In the genomic region with DNA sequence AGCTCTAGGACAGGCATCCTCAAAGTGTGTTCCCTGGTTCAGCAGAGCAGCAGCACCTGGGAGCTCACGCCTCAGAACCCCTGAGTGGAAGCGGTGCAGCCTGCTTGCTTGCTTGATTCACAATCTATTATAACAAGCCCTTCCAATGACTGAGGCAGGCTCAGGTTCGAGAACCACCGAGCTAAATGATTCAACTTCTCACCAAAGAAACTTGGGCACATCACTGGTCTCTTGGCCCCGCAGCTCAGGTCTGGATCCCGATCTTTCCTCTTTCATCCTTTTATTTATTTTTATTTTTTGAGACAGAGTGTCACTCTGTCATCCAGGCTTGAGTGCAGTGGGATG, we compare ENCODE assay signal across 11 cellular contexts. TPM values are rescaled to one million over a fixed set of nuclear protein-coding genes. Genes with fewer than 3 reads are reported as not detected.
DNase-seq lines count a peak whose midpoint lies in the region; ATAC-seq and TF ChIP-seq lines count a peak whose summit lies in the region.
"Had no signal": no experiment of that assay in that cellular context is flagged by ENCODE, and none has a peak within 500 bp of the region (broad histone marks: within the 10 kb centered on the region; RNA-seq: fewer than 3 reads in every experiment).

No MANE protein-coding gene starts in this region.

- H3K9ac ChIP-seq in SK-N-MC (ENCODE audit: insufficient read length) (no peak overlapping the region), smooth muscle cell (ENCODE audit: low read depth) (no peak overlapping the region)

- no peaks in the 10 kb centered on the region for H3K27me3 Mint-ChIP-seq in activated CD8-positive, alpha-beta memory T cell treated with anti-CD3 and anti-CD28 coated beads, Interleukin-2, amount 10 ng/mL, durations not matched to agents 7 days and 5 days
- no peaks in the 10 kb centered on the region for H3K27me3 Mint-ChIP-seq in CD14-positive monocyte (ENCODE audit: low read depth in 3 of 3)
- H3K27me3 Mint-ChIP-seq: dendritic cell treated with granulocyte-macrophage colony-stimulating factor and Interleukin-4, amounts not matched to agents 40 ng/mL and 50 ng/mL, for 4 days had no signal

- intact Hi-C loops in CD14-positive monocyte (cut with micrococcal nuclease): no loop called here

- WGBS in esophagus, 2 donors: 51 to 61% methylated on average over 6 of the region's 6 CpGs
- WGBS in smooth muscle cell (ENCODE audit: low lambda C conversion rate): 97% methylated on average over 6 of the region's 6 CpGs

- H3K27ac ChIP-seq in SK-N-MC (peak overlapping the region; percentile 68), esophagus (ENCODE audit: low read depth in 2 of 2, low read length in 1 of 2) (peak overlapping the region; percentile 17 to 61), smooth muscle cell (ENCODE audit: low read depth) (peak overlapping the region; percentile 20)

- peaks cover 0 to 8% of the 10 kb centered on the region in 2 donors for H3K4me1 ChIP-seq in esophagus (ENCODE audit: control insufficient read depth in 2 of 2, insufficient read depth in 2 of 2, low read length in 1 of 2)
- no peaks in the 10 kb centered on the region for H3K4me1 ChIP-seq in smooth muscle cell (ENCODE audit: low read depth)

- peaks cover 25% of the 10 kb centered on the region for H3K36me3 Mint-ChIP-seq in activated CD8-positive, alpha-beta memory T cell treated with anti-CD3 and anti-CD28 coated beads, Interleukin-2, amount 10 ng/mL, durations not matched to agents 7 days and 5 days
- peaks cover 33 to 45% of the 10 kb centered on the region in 2 donors for H3K36me3 Mint-ChIP-seq in CD14-positive monocyte

- H3K4me1 Mint-ChIP-seq in activated CD8-positive, alpha-beta memory T cell treated with anti-CD3 and anti-CD28 coated beads, Interleukin-2, amount 10 ng/mL, durations not matched to agents 7 days and 5 days: peaks cover 17% of the 10 kb centered on the region
- H3K4me1 Mint-ChIP-seq in CD14-positive monocyte: no peaks in the 10 kb centered on the region

- H3K9me3 Mint-ChIP-seq in activated CD8-positive, alpha-beta memory T cell treated with anti-CD3 and anti-CD28 coated beads, Interleukin-2, amount 10 ng/mL, durations not matched to agents 7 days and 5 days (ENCODE audit: low read depth): no peaks in the 10 kb centered on the region
- H3K9me3 Mint-ChIP-seq in CD14-positive monocyte: no peaks in the 10 kb centered on the region
- H3K9me3 Mint-ChIP-seq: dendritic cell treated with granulocyte-macrophage colony-stimulating factor and Interleukin-4, amounts not matched to agents 40 ng/mL and 50 ng/mL, for 4 days had no signal

- H3K9me3 ChIP-seq in SK-N-MC (ENCODE audit: low read depth, low read length) (no peaks in the 10 kb centered on the region), esophagus (ENCODE audit: control insufficient read depth in 2 of 2, insufficient read depth in 1 of 2, low read depth in 1 of 2, low read length in 1 of 2) (no peaks in the 10 kb centered on the region), smooth muscle cell (replicated peaks; ENCODE audit: low read depth) (no peaks in the 10 kb centered on the region)

- H2AFZ ChIP-seq in smooth muscle cell (ENCODE audit: low read depth): no peak overlapping the region

- H4K20me1 ChIP-seq in smooth muscle cell (ENCODE audit: low read depth): peaks cover 41% of the 10 kb centered on the region

- no peak for ATAC-seq in activated CD8-positive, alpha-beta memory T cell treated with anti-CD3 and anti-CD28 coated beads, Interleukin-2, amount 10 ng/mL, durations not matched to agents 7 days and 5 days
- no peak for ATAC-seq in esophagus mucosa

- DNase-seq in activated CD8-positive, alpha-beta memory T cell treated with anti-CD3 and anti-CD28 coated beads, Interleukin-2, amount 10 ng/mL, durations not matched to agents 7 days and 5 days: no peak
- no peak for DNase-seq in activated CD8-positive, alpha-beta memory T cell treated with anti-CD3 and anti-CD28 coated beads for 24 hours
- DNase-seq in SK-N-MC (ENCODE audit: low read depth, low spot score): no peak
- DNase-seq in smooth muscle cell (lab: John Stamatoyannopoulos, UW; ENCODE audit: unreplicated experiment): no peak
- DNase-seq in CD14-positive monocyte (ENCODE audit: low spot score): no peak
- no peak for DNase-seq in central memory CD4-positive, alpha-beta T cell
- DNase-seq: activated naive CD4-positive, alpha-beta T cell; NCI-H446 had no signal

- peak overlapping the region; percentile 69 for H3K27ac Mint-ChIP-seq in activated CD8-positive, alpha-beta memory T cell treated with anti-CD3 and anti-CD28 coated beads, Interleukin-2, amount 10 ng/mL, durations not matched to agents 7 days and 5 days
- peak overlapping the region in 3 of 7 donors; percentile 19 to 80 (median 57) for H3K27ac Mint-ChIP-seq in CD14-positive monocyte
- H3K27ac Mint-ChIP-seq: dendritic cell treated with granulocyte-macrophage colony-stimulating factor and Interleukin-4, amounts not matched to agents 40 ng/mL and 50 ng/mL, for 4 days had no signal

- H3K36me3 ChIP-seq in SK-N-MC (ENCODE audit: insufficient read depth, low read length): peaks cover 28% of the 10 kb centered on the region
- H3K36me3 ChIP-seq in esophagus (ENCODE audit: control insufficient read depth in 2 of 2, insufficient read depth in 2 of 2, low read length in 1 of 2): peaks cover 4 to 14% of the 10 kb centered on the region in 2 donors
- H3K36me3 ChIP-seq in smooth muscle cell (ENCODE audit: low read depth): peaks cover 13% of the 10 kb centered on the region

- H3K4me3 ChIP-seq in SK-N-MC (no peak overlapping the region), esophagus (ENCODE audit: low read depth in 1 of 2, low read length in 2 of 2) (no peak overlapping the region), smooth muscle cell (no peak overlapping the region)

- peaks cover 43% of the 10 kb centered on the region for H3F3A ChIP-seq in smooth muscle cell (ENCODE audit: low read depth)

- CTCF ChIA-PET in activated CD8-positive, alpha-beta memory T cell treated with anti-CD3 and anti-CD28 coated beads, Interleukin-2, amount 10 ng/mL, durations not matched to agents 7 days and 5 days (lab: Charles Lee): interaction anchor here (1.0 to 1.3 kb wide), 2 partner anchors 11 to 13 kb away, joined by 4 read pairs; no protein-coding TSS in a partner anchor

- no peak overlapping the region for H3K4me2 ChIP-seq in smooth muscle cell

- H3K79me2 ChIP-seq in smooth muscle cell (ENCODE audit: low read depth): no peaks in the 10 kb centered on the region

- H3K4me3 Mint-ChIP-seq in activated CD8-positive, alpha-beta memory T cell treated with anti-CD3 and anti-CD28 coated beads, Interleukin-2, amount 10 ng/mL, durations not matched to agents 7 days and 5 days: no peak overlapping the region
- no peak overlapping the region for H3K4me3 Mint-ChIP-seq in CD14-positive monocyte
- H3K4me3 Mint-ChIP-seq: dendritic cell treated with granulocyte-macrophage colony-stimulating factor and Interleukin-4, amounts not matched to agents 40 ng/mL and 50 ng/mL, for 4 days had no signal

- no peak for TF ChIP-seq CTCF in smooth muscle cell (IDR thresholded peaks at IDR 0.05; ENCODE audit: borderline replicate concordance, insufficient read depth, poor library complexity, severe bottlenecking)
- no peak for TF ChIP-seq CTCF in CD14-positive monocyte (IDR thresholded peaks at IDR 0.05)

- no peaks in the 10 kb centered on the region for H3K27me3 ChIP-seq in esophagus (ENCODE audit: control insufficient read depth in 1 of 2, insufficient read depth in 2 of 2, low read length in 2 of 2)
- no peaks in the 10 kb centered on the region for H3K27me3 ChIP-seq in smooth muscle cell (ENCODE audit: low read depth)

RNA-seq across cellular contexts. Expression of gene CLUH, which starts 24.5 kb away (rescaled TPM):
- 10 to 100 TPM; 65.0 to 81.1 TPM for total RNA-seq in activated CD8-positive, alpha-beta memory T cell treated with anti-CD3 and anti-CD28 coated beads, Interleukin-2, amount 10 ng/mL, durations not matched to agents 7 days and 5 days
- polyA plus RNA-seq in esophagus: 10 to 100 TPM; 65.2 to 85.5 TPM
- 13.4 and 54.7 TPM in 2 replicates for total RNA-seq in smooth muscle cell
- polyA plus RNA-seq in smooth muscle cell: 15.4 and 26.8 TPM in 2 replicates
- 1 to 10 TPM; 1.6 to 4.2 TPM for polyA plus RNA-seq in CD14-positive monocyte
- total RNA-seq in esophagus mucosa: 99.0 TPM
